ENCODE assay signal across 10 cellular contexts in the genomic region with DNA sequence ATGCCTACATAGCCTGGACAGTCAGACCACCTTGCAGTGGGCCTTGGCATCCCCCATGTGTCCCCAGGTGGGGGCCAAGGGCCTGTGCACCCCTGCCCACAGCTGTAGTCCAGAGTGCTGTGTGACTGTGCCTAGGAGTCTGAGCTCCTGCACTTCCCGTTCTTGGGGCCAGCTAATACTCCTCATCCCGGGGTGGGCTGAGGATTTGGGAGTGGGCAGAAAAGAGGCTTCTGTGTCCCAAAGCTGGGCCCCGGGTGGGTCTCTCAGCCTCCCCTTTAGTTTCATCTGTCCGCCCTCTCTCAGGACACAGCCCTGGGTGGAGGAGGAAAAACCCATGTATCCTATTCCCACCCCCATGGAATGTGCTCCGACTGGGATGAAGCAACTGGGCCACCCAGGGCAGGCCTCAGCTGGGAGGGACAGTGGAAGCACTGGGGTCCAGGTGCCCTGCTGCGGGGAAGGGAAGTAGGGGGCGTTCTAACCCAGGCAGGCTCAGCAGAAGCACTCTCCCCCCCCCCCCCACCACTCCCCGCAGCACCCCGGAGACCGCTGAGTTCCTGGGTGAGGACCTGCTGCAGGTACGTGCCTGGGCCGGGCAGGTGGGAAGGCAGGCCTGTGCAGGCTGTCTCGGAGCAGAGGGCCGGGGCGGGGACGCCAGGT. TPM values are rescaled to one million over a fixed set of nuclear protein-coding genes. Genes with fewer than 3 reads are reported as not detected.
A peak's percentile ranks its signal among the peaks of the same experiment; 100 is the strongest.
DNase-seq lines count a peak whose midpoint lies in the region; ATAC-seq and TF ChIP-seq lines count a peak whose summit lies in the region.
"Had no signal": no experiment of that assay in that cellular context is flagged by ENCODE, and none has a peak within 500 bp of the region (broad histone marks: within the 10 kb centered on the region; RNA-seq: fewer than 3 reads in every experiment).

No MANE protein-coding gene starts in this region.

- peak overlapping the region; percentile 89 for H3K4me3 ChIP-seq in GM12865 (ENCODE audit: low read depth, low read length)
- peak overlapping the region; percentile 54 to 72 (median 58) for H3K4me3 ChIP-seq in esophagus muscularis mucosa
- peak overlapping the region; percentile 59 for H3K4me3 ChIP-seq in psoas muscle

- POLR2A ChIA-PET in RWPE1 (lab: Yijun Ruan, JAX; ENCODE audit: low non-redundant PET) = no interaction called here

- H3K36me3 ChIP-seq in esophagus muscularis mucosa (peaks cover 0 to 4% (median 0%) of the 10 kb centered on the region in 4 donors), psoas muscle (ENCODE audit: insufficient read depth in 1 of 2, low read depth in 1 of 2) (no peaks in the 10 kb centered on the region)

- H3K27me3 ChIP-seq in esophagus muscularis mucosa (peaks cover 3 to 35% (median 12%) of the 10 kb centered on the region in 4 donors), psoas muscle (ENCODE audit: insufficient read depth in 3 of 3, low read length in 2 of 3) (peaks cover 0 to 10% (median 0%) of the 10 kb centered on the region in 3 donors)

- CTCF ChIA-PET in RWPE1 (lab: Yijun Ruan, JAX) = interaction anchor here (0.6 to 1.6 kb wide), 4 partner anchors 17 to 382 kb away, joined by 3 to 4 read pairs (median 3); no protein-coding TSS in a partner anchor

- no peak for TF ChIP-seq EP300 in esophagus muscularis mucosa (IDR thresholded peaks at IDR 0.05)

- no peak for TF ChIP-seq POLR2A in esophagus muscularis mucosa (IDR thresholded peaks at IDR 0.05; ENCODE audit: low read depth)

- H3K4me1 ChIP-seq in esophagus muscularis mucosa (peaks cover 29 to 47% (median 36%) of the 10 kb centered on the region in 4 donors), psoas muscle (no peaks in the 10 kb centered on the region)

- H3K9me3 ChIP-seq in esophagus muscularis mucosa = no peaks in the 10 kb centered on the region
- H3K9me3 ChIP-seq in psoas muscle = no peaks in the 10 kb centered on the region

- no peak for TF ChIP-seq CTCF in GM12865 (IDR thresholded peaks at IDR 0.05; ENCODE audit: insufficient read depth, low read depth, low read length, missing control alignments)
- TF ChIP-seq CTCF in RWPE1 (conservative IDR thresholded peaks at IDR 0.05; ENCODE audit: low read depth) = no peak
- TF ChIP-seq CTCF in esophagus muscularis mucosa (IDR thresholded peaks at IDR 0.05) = no peak
- no peak for TF ChIP-seq CTCF in psoas muscle (IDR thresholded peaks at IDR 0.05)

- H3K27ac ChIP-seq in RWPE1 (peak overlapping the region; percentile 73), esophagus muscularis mucosa (replicated peaks in 1 of 4) (peak overlapping the region in 1 of 4 donors; percentile 40), psoas muscle (no peak overlapping the region)

- intact Hi-C loops in esophagus muscularis mucosa (cut with DNase I) (no loop called here), psoas muscle (cut with DNase I) (loop anchor here in 1 of 2 donors (5.0 kb wide), 1 partner anchor 152 kb away; no protein-coding TSS in a partner anchor)

- ATAC-seq in psoas muscle (no peak), GM21381 (IDR thresholded peaks at IDR 0.05; ENCODE audit: unreplicated experiment) (no peak)

- WGBS in esophagus muscularis mucosa = 74% methylated on average over 14 of the region's 16 CpGs
- 77 to 85% (median 81%) methylated on average over 13 to 16 of the region's 16 CpGs for WGBS in psoas muscle, 3 donors

- DNase-seq in GM12865 (ENCODE audit: low read depth) = no peak
- no peak for DNase-seq in RWPE1 (ENCODE audit: low spot score)
- no peak for DNase-seq in esophagus muscularis mucosa (ENCODE audit: extremely low spot score)
- no peak for DNase-seq in psoas muscle
- DNase-seq in T1000 (lab: John Stamatoyannopoulos, UW) = no peak
- DNase-seq in DMS 273 treated with DMSO at 0.1 percent for 48 hours (lab: John Stamatoyannopoulos, UW) = no peak
- no peak for DNase-seq in islet precursor cell
- DNase-seq: NCI-H774; stimulated activated CD4-positive, alpha-beta T cell treated with anti-CD3 and anti-CD28 coated beads, Interleukin-1b, Interleukin-23, amount 100 ng/mL, for 48 hours had no signal

RNA-seq across cellular contexts. Expression of gene SH3BP1, which starts 1.3 kb away (rescaled TPM):
- total RNA-seq in esophagus muscularis mucosa (1 to 10 TPM; 1.5 to 7.5 (median 4.3) TPM), psoas muscle (1 to 10 TPM; 1.4 to 2.4 (median 1.9) TPM)
- under 1 TPM; 0.20 to 0.64 (median 0.34) TPM for polyA plus RNA-seq in psoas muscle

RNA-seq across cellular contexts. Expression of gene PDXP, which starts 17.8 kb away (rescaled TPM):
- total RNA-seq in esophagus muscularis mucosa (10 to 100 TPM in 3 of 4 donors, 1 to 10 TPM in 1; 7.3 to 28.3 (median 17.4) TPM), psoas muscle (10 to 100 TPM in 3 of 4 donors, 1 to 10 TPM in 1; 9.0 to 13.0 (median 12.3) TPM)
- polyA plus RNA-seq in psoas muscle = 10 to 100 TPM in 2 of 3 donors, 1 to 10 TPM in 1; 9.8 to 37.9 (median 24.4) TPM

RNA-seq across cellular contexts. Expression of gene GGA1, which starts 32.1 kb away (rescaled TPM):
- total RNA-seq in esophagus muscularis mucosa = 10 to 100 TPM; 30.3 to 44.7 (median 40.9) TPM
- total RNA-seq in psoas muscle = 10 to 100 TPM; 31.9 to 37.2 (median 33.1) TPM
- 10 to 100 TPM; 30.2 to 39.4 (median 39.4) TPM for polyA plus RNA-seq in psoas muscle

RNA-seq across cellular contexts. Expression of gene LGALS1, which starts 34.7 kb away (rescaled TPM):
- total RNA-seq in esophagus muscularis mucosa (1,000 to 10,000 TPM in 3 of 4 donors, 100 to 1,000 TPM in 1; 710 to 1,112 (median 1,021) TPM), psoas muscle (1,000 to 10,000 TPM in 1 of 4 donors, 100 to 1,000 TPM in 3; 434 to 1,013 (median 908) TPM)
- polyA plus RNA-seq in psoas muscle = 1,000 to 10,000 TPM in 2 of 3 donors, 100 to 1,000 TPM in 1; 717 to 1,817 (median 1,077) TPM

RNA-seq across cellular contexts. Expression of gene NOL12, which starts 45.4 kb away (rescaled TPM):
- 10 to 100 TPM in 3 of 4 donors, 1 to 10 TPM in 1; 9.1 to 18.4 (median 14.5) TPM for total RNA-seq in esophagus muscularis mucosa
- 10 to 100 TPM; 11.9 to 15.4 (median 12.3) TPM for total RNA-seq in psoas muscle
- 10 to 100 TPM; 21.0 to 43.4 (median 22.0) TPM for polyA plus RNA-seq in psoas muscle
